Comparison of ENCODE assay signal across 17 cellular contexts in the genomic region with DNA sequence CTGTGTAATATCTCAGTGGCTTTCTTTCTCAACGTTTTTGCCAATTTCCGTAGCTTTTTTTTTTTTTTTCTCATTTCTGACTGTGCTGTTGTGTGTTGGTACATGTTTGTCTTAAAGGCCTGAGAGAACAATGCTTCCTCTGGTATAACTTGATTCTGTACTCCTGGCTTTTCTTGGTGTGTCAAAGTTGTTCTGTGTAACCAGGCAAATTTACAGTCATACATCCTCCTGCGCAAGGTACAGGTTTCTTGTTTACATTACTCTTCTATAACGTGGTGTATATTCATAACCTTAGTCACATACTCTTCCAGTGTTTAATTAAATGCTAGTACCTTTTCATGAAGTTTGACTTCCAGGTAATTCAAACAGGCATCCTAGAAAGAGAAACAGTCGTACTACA. TPM values are rescaled to one million over a fixed set of nuclear protein-coding genes. Genes with fewer than 3 reads are reported as not detected.
DNase-seq lines count a peak whose midpoint lies in the region; ATAC-seq and TF ChIP-seq lines count a peak whose summit lies in the region.
"Had no signal": no experiment of that assay in that cellular context is flagged by ENCODE, and none has a peak within 500 bp of the region (broad histone marks: within the 10 kb centered on the region; RNA-seq: fewer than 3 reads in every experiment).

No MANE protein-coding gene starts in this region.

- in situ Hi-C loops in SK-MEL-5 (cut with HindIII; ENCODE audit: low pct_unique_long_range_greater_than_20kb, low sequenced_read_pairs), result no loop called here

- no peaks in the 10 kb centered on the region for H3K36me3 ChIP-seq in breast epithelium
- H3K36me3 ChIP-seq in stomach, result no peaks in the 10 kb centered on the region

- peak; percentile 55 for ATAC-seq in foreskin keratinocyte
- no peak for ATAC-seq in HG03196 (IDR thresholded peaks at IDR 0.05; ENCODE audit: unreplicated experiment)
- ATAC-seq in activated CD4-positive, CD25-positive, alpha-beta regulatory T cell treated with anti-CD3 and anti-CD28 coated beads, Interleukin-2, amount 50 U/mL, for 24 hours, result no peak
- ATAC-seq: GM12878, T-helper 17 cell had no signal

- H3K27me3 ChIP-seq in breast epithelium, result no peaks in the 10 kb centered on the region
- H3K27me3 ChIP-seq in foreskin keratinocyte, result no peaks in the 10 kb centered on the region
- H3K27me3 ChIP-seq in stomach, result no peaks in the 10 kb centered on the region

- H3K27ac ChIP-seq in breast epithelium (peak overlapping the region in 1 of 2 donors; percentile 60), foreskin keratinocyte (no peak overlapping the region), stomach (peak overlapping the region in 4 of 5 donors; percentile 57 to 73 (median 65))
- H3K27ac ChIP-seq: HL-60 had no signal

- H3K9me3 ChIP-seq in breast epithelium, result no peaks in the 10 kb centered on the region
- H3K9me3 ChIP-seq in stomach, result no peaks in the 10 kb centered on the region

- CTCF ChIA-PET in MCF 10A (lab: Yijun Ruan, JAX), result interaction anchor here (0.7 to 1.2 kb wide), 2 partner anchors 10 to 1248 kb away, joined by 3 to 4 read pairs; no protein-coding TSS in a partner anchor

- H3K36me3 Mint-ChIP-seq in MCF 10A (ENCODE audit: insufficient read depth, unreplicated experiment), result no peaks in the 10 kb centered on the region
- H3K36me3 Mint-ChIP-seq: brain had no signal

- WGBS in stomach, 5 donors, result 26 to 41% (median 38%) methylated on average over 5 of the region's 5 CpGs

- H3K4me1 ChIP-seq in breast epithelium (no peaks in the 10 kb centered on the region), foreskin keratinocyte (peaks cover 38% of the 10 kb centered on the region), stomach (peaks cover 9 to 38% (median 21%) of the 10 kb centered on the region in 4 donors)

- H3K4me3 Mint-ChIP-seq in MCF 10A (ENCODE audit: unreplicated experiment), result no peak overlapping the region
- H3K4me3 Mint-ChIP-seq: CD4-positive, alpha-beta T cell; T-helper 17 cell had no signal

- no peak overlapping the region for H3K4me3 ChIP-seq in breast epithelium
- H3K4me3 ChIP-seq in stomach, result no peak overlapping the region
- H3K4me3 ChIP-seq: GM12878 had no signal

- peaks cover 28% of the 10 kb centered on the region for H3K4me1 Mint-ChIP-seq in MCF 10A (ENCODE audit: insufficient read depth, unreplicated experiment)

- POLR2A ChIA-PET in MCF 10A (lab: Yijun Ruan, JAX), result interaction anchor here (0.6 to 1.1 kb wide), 5 partner anchors 10 to 75 kb away, joined by 3 to 4 read pairs (median 3); no protein-coding TSS in a partner anchor

- TF ChIP-seq CTCF in MCF 10A (IDR thresholded peaks at IDR 0.05; ENCODE audit: unreplicated experiment) (no peak), breast epithelium (IDR thresholded peaks at IDR 0.05) (no peak), foreskin keratinocyte (conservative IDR thresholded peaks at IDR 0.05) (no peak), stomach (IDR thresholded peaks at IDR 0.05) (no peak)

- H3K9me3 Mint-ChIP-seq in MCF 10A (ENCODE audit: unreplicated experiment), result no peaks in the 10 kb centered on the region
- H3K9me3 Mint-ChIP-seq: brain; CD4-positive, alpha-beta T cell had no signal

- no TSS peak for BruUV-seq in MCF 10A (replicated peaks; lab: Mats Ljungman, UMichigan)

- intact Hi-C loops in MCF 10A (cut with micrococcal nuclease), result no loop called here
- intact Hi-C loops in breast epithelium (cut with DNase I; ENCODE audit: low total_unique reads), result no loop called here
- intact Hi-C loops in stomach (cut with DNase I; ENCODE audit: low total_unique reads), result no loop called here

- H3K27ac Mint-ChIP-seq in MCF 10A (ENCODE audit: low read depth, unreplicated experiment), result peak overlapping the region; percentile 87
- H3K27ac Mint-ChIP-seq: CD4-positive, alpha-beta T cell; T-helper 17 cell had no signal

- TF ChIP-seq EP300 in stomach (IDR thresholded peaks at IDR 0.05), result no peak

- DNase-seq in MCF 10A (ENCODE audit: unreplicated experiment), result no peak
- DNase-seq in breast epithelium (ENCODE audit: low spot score in 2 of 2), result no peak
- DNase-seq in SK-MEL-5 (ENCODE audit: low read depth, low spot score), result peak; percentile 65
- peak; percentile 87 to 92 for DNase-seq in foreskin keratinocyte
- no peak for DNase-seq in stomach
- DNase-seq in mesenteric fat pad (ENCODE audit: low spot score), result no peak
- DNase-seq: activated CD8-positive, alpha-beta memory T cell treated with anti-CD3 and anti-CD28 coated beads, Interleukin-2, amount 50 U/mL, for 4 hours; CD4-positive, alpha-beta T cell; Kasumi-1; NCI-H187; NCI-H510A; T-helper 17 cell had no signal

- H3K27me3 Mint-ChIP-seq in MCF 10A (ENCODE audit: insufficient read depth, unreplicated experiment), result no peaks in the 10 kb centered on the region
- H3K27me3 Mint-ChIP-seq: brain; CD4-positive, alpha-beta T cell; T-helper 17 cell had no signal

- TF ChIP-seq POLR2A in breast epithelium (IDR thresholded peaks at IDR 0.05) (no peak), stomach (IDR thresholded peaks at IDR 0.05) (no peak)

RNA-seq across cellular contexts. Expression of gene ARHGAP12, which starts 8.3 kb away (rescaled TPM):
- total RNA-seq in MCF 10A (2022) (25.8 and 26.0 TPM in 2 replicates), breast epithelium (100 to 1,000 TPM in 1 of 3 donors, 10 to 100 TPM in 2; 40.0 to 102 (median 60.0) TPM), foreskin keratinocyte (25.9 and 28.0 TPM in 2 replicates), stomach (100 to 1,000 TPM in 2 of 5 donors, 10 to 100 TPM in 2, 1 to 10 TPM in 1; 9.8 to 343 (median 40.7) TPM), mesenteric fat pad (22.0 TPM)
- 54.3 and 58.4 TPM in 2 replicates for total RNA-seq in SK-MEL-5 (2014; rRNA removed; shearing (Covaris generic))
- 24.6 and 33.7 TPM in 2 replicates for polyA plus RNA-seq in SK-MEL-5 (2015; cell fraction: cytosol; rRNA removed)
- 84.9 and 95.1 TPM in 2 replicates for polyA plus RNA-seq in SK-MEL-5 (2015; cell fraction: nucleus; rRNA removed)
- polyA plus RNA-seq in foreskin keratinocyte (10.6 and 11.7 TPM in 2 replicates), stomach (10 to 100 TPM; 16.6 to 37.7 (median 18.1) TPM)

Comparison
In these comparisons a context has a peak if more than half of its experiments do, and no peak if none do; other contexts are left out.
1. DNase-seq: peak in SK-MEL-5 (single experiment) and foreskin keratinocyte (2 of 2); none in MCF 10A (single experiment), breast epithelium (0 of 2), stomach (single experiment) and mesenteric fat pad (single experiment).